Comparison of ENCODE assay signal across 11 cellular contexts in genomic region chr2:97742381-97742847, GRCh38. TPM values are rescaled to one million over a fixed set of nuclear protein-coding genes. Genes with fewer than 3 reads are reported as not detected.
DNase-seq lines count a peak whose midpoint lies in the region; ATAC-seq and TF ChIP-seq lines count a peak whose summit lies in the region.
"Had no signal": no experiment of that assay in that cellular context is flagged by ENCODE, and none has a peak within 500 bp of the region (broad histone marks: within the 10 kb centered on the region; RNA-seq: fewer than 3 reads in every experiment).

No MANE protein-coding gene starts in this region.

- TF ChIP-seq POLR2A in breast epithelium (IDR thresholded peaks at IDR 0.05): no peak

- TF ChIP-seq CTCF in MCF 10A (IDR thresholded peaks at IDR 0.05; ENCODE audit: unreplicated experiment) (no peak), breast epithelium (IDR thresholded peaks at IDR 0.05) (no peak), A673 (conservative IDR thresholded peaks at IDR 0.05; ENCODE audit: low read depth, low read length) (no peak)

- no peaks in the 10 kb centered on the region for H3K27me3 Mint-ChIP-seq in MCF 10A (ENCODE audit: insufficient read depth, unreplicated experiment)

- DNase-seq in MCF 10A (ENCODE audit: unreplicated experiment) (peak; percentile 75), breast epithelium (ENCODE audit: low spot score in 2 of 2) (no peak), sciatic nerve (ENCODE audit: low spot score) (no peak), H7 (no peak), A673 (ENCODE audit: low spot score) (no peak)
- DNase-seq in activated CD4-positive, alpha-beta T cell treated with anti-CD3 and anti-CD28 coated beads, Interleukin-2, amount 50 U/mL, for 48 hours: peak; percentile 26 to 51
- peak in 1 of 2 donors; percentile 71 for DNase-seq in stimulated activated effector memory CD8-positive, alpha-beta T cell treated with anti-CD3 and anti-CD28 coated beads, Interleukin-12 subunit alpha, Interleukin-12 subunit beta, amount 100 ng/mL, for 72 hours (ENCODE audit: low spot score in 2 of 2)
- DNase-seq: C1 segment of cervical spinal cord, KG1, T1000 had no signal

- peaks cover 0 to 8% of the 10 kb centered on the region in 2 donors for H3K27me3 ChIP-seq in breast epithelium
- H3K27me3 ChIP-seq in H7 (ENCODE audit: control insufficient read depth, insufficient read depth, low read length): no peaks in the 10 kb centered on the region
- no peaks in the 10 kb centered on the region for H3K27me3 ChIP-seq in A673 (replicated peaks; ENCODE audit: insufficient read depth, low read depth, low read length, poor library complexity)

- H3K4me1 ChIP-seq in breast epithelium: no peaks in the 10 kb centered on the region
- no peaks in the 10 kb centered on the region for H3K4me1 ChIP-seq in A673 (ENCODE audit: insufficient read depth, low read length, poor library complexity, severe bottlenecking)

- H3K36me3 ChIP-seq in breast epithelium (no peaks in the 10 kb centered on the region), H7 (replicated peaks; ENCODE audit: control insufficient read depth, insufficient read depth, low read length) (no peaks in the 10 kb centered on the region), A673 (ENCODE audit: insufficient read depth, low read length, poor library complexity, severe bottlenecking) (no peaks in the 10 kb centered on the region)

- peak; percentile 27 for ATAC-seq in esophagus mucosa
- ATAC-seq in stimulated activated effector memory CD8-positive, alpha-beta T cell treated with anti-CD3 and anti-CD28 coated beads, Interleukin-12 subunit alpha, Interleukin-12 subunit beta, amount 100 ng/mL, for 72 hours: peak; percentile 83
- no peak for ATAC-seq in sciatic nerve

- H3K9me3 Mint-ChIP-seq in MCF 10A (ENCODE audit: unreplicated experiment): no peaks in the 10 kb centered on the region
- H3K9me3 Mint-ChIP-seq in stimulated activated effector memory CD8-positive, alpha-beta T cell treated with anti-CD3 and anti-CD28 coated beads, Interleukin-12 subunit alpha, Interleukin-12 subunit beta, amount 100 ng/mL, for 72 hours: no peaks in the 10 kb centered on the region

- H3K4me3 ChIP-seq in breast epithelium: no peak overlapping the region
- no peak overlapping the region for H3K4me3 ChIP-seq in H7 (ENCODE audit: insufficient read depth, low read depth, low read length)
- no peak overlapping the region for H3K4me3 ChIP-seq in A673 (ENCODE audit: low read depth, low read length, poor library complexity, severe bottlenecking)

- H3K27ac Mint-ChIP-seq in MCF 10A (ENCODE audit: low read depth, unreplicated experiment): no peak overlapping the region
- H3K27ac Mint-ChIP-seq in stimulated activated effector memory CD8-positive, alpha-beta T cell treated with anti-CD3 and anti-CD28 coated beads, Interleukin-12 subunit alpha, Interleukin-12 subunit beta, amount 100 ng/mL, for 72 hours: peak overlapping the region; percentile 75

- no peak overlapping the region for H3K27ac ChIP-seq in breast epithelium
- H3K27ac ChIP-seq in A673 (ENCODE audit: low read depth, low read length, poor library complexity, severe bottlenecking): no peak overlapping the region

- H3K4me1 Mint-ChIP-seq in MCF 10A (ENCODE audit: insufficient read depth, unreplicated experiment): peaks cover 32% of the 10 kb centered on the region
- H3K4me1 Mint-ChIP-seq in stimulated activated effector memory CD8-positive, alpha-beta T cell treated with anti-CD3 and anti-CD28 coated beads, Interleukin-12 subunit alpha, Interleukin-12 subunit beta, amount 100 ng/mL, for 72 hours: peaks cover 83% of the 10 kb centered on the region

- no TSS peak for BruUV-seq in MCF 10A (replicated peaks; lab: Mats Ljungman, UMichigan)
- no TSS peak for BruUV-seq in A673 (replicated peaks; lab: Mats Ljungman, UMichigan)

- intact Hi-C loops in MCF 10A (cut with micrococcal nuclease): no loop called here
- intact Hi-C loops in breast epithelium (cut with DNase I; ENCODE audit: low total_unique reads): loop anchor here (2.0 kb wide), 1 partner anchor 28 kb away; no protein-coding TSS in a partner anchor
- intact Hi-C loops in sciatic nerve (cut with DNase I): no loop called here
- intact Hi-C loops in A673 (cut with micrococcal nuclease; ENCODE audit: unreplicated experiment): loop anchor here (5.0 kb wide), 1 partner anchor 645 kb away; no protein-coding TSS in a partner anchor

- POLR2A ChIA-PET in MCF 10A (lab: Yijun Ruan, JAX) (interaction anchor here (1.3 kb wide), 1 partner anchor 13 kb away, joined by 3 read pairs; no protein-coding TSS in a partner anchor), A673 (lab: Charles Lee; ENCODE audit: low non-redundant PET) (no interaction called here)

- H3K36me3 Mint-ChIP-seq in MCF 10A (ENCODE audit: insufficient read depth, unreplicated experiment): peaks cover 9% of the 10 kb centered on the region
- peaks cover 68% of the 10 kb centered on the region for H3K36me3 Mint-ChIP-seq in stimulated activated effector memory CD8-positive, alpha-beta T cell treated with anti-CD3 and anti-CD28 coated beads, Interleukin-12 subunit alpha, Interleukin-12 subunit beta, amount 100 ng/mL, for 72 hours

- CTCF ChIA-PET in MCF 10A (lab: Yijun Ruan, JAX): interaction anchor here (0.7 to 4.4 kb wide), 3 partner anchors 36 to 152 kb away, joined by 3 to 30 read pairs (median 3); no protein-coding TSS in a partner anchor
- CTCF ChIA-PET in A673 (lab: Charles Lee): no interaction called here

- no peak overlapping the region for H3K4me3 Mint-ChIP-seq in MCF 10A (ENCODE audit: unreplicated experiment)
- peak overlapping the region; percentile 31 for H3K4me3 Mint-ChIP-seq in stimulated activated effector memory CD8-positive, alpha-beta T cell treated with anti-CD3 and anti-CD28 coated beads, Interleukin-12 subunit alpha, Interleukin-12 subunit beta, amount 100 ng/mL, for 72 hours

- H3K9me3 ChIP-seq in breast epithelium (no peaks in the 10 kb centered on the region), A673 (ENCODE audit: low read depth, low read length, poor library complexity, severe bottlenecking) (no peaks in the 10 kb centered on the region)

RNA-seq across cellular contexts. Expression of gene ZAP70, which starts 29.0 kb away (rescaled TPM):
- total RNA-seq in MCF 10A (2022) (not detected in 2 replicates), breast epithelium (1 to 10 TPM; 4.0 to 7.3 (median 4.9) TPM), esophagus mucosa (0.76 TPM), sciatic nerve (4.5 TPM), A673 (2021) (not detected in 2 replicates)
- 0.33 and 2.5 TPM in 2 replicates for total RNA-seq in H7 (2014; rRNA removed; shearing (Covaris generic))

Comparison
In these comparisons a context has a peak if more than half of its experiments do, and no peak if none do; other contexts are left out.
1. DNase-seq: peak in MCF 10A (single experiment) and activated CD4-positive, alpha-beta T cell treated with anti-CD3 and anti-CD28 coated beads, Interleukin-2, amount 50 U/mL, for 48 hours (2 of 2); none in breast epithelium (0 of 2), sciatic nerve (single experiment), H7 (single experiment) and A673 (single experiment).
2. intact Hi-C loops: an anchor here in breast epithelium (2.0 kb wide) and A673 (5.0 kb wide); none called in MCF 10A and sciatic nerve.